Comparison of ENCODE assay signal across 1 cellular context in the genomic region with DNA sequence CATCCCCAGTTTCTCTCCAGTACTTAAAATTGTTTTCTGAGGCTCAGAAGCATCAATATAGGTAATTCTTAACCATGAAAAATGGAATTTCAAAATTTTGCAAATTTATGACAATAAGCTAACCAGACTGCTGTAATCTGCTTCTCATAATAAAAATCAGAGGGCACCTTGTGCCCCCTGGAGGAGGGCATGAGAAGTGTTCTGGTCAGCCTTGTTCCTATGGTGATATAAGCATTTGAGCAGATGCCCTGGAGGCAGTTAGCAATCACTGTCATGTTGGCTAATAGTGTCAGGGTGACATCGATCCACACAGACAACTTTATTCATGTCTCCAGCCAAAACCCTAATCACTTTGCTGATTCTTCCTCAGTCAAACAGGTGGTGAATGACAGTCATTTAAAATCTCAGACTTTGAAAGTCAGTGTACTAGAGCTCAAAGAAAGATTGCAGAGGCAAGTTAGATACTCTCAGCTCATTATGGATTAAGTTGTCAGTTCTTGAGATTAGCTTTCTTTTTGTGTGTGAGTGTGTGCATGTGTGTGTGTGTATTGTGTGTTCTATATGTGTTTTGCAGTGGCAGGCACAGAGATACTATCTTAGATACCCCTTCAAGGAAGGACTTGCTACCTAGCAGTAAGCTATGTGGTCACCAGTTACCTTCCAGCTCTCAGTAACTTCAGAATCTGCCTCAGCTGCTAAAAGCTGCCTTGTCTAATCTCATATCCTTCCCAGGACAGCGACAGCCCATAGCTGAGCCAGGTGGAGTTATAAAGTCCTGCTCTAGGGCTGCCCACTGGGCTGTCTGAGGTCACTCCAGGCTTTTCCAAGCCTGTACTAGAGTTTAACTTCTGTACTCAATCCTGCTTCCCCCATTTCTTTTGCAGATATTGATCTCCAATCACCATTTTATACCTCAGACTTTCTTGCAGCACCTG.
TF ChIP-seq lines count a peak whose summit lies in the region.

No MANE protein-coding gene starts in this region.

TF ChIP-seq in HCT116, 20 proteins besides CTCF, POLR2A, EP300 and RAD21 (continued from another document):
- TF ChIP-seq REST (IDR thresholded peaks at IDR 0.05; ENCODE audit: low read depth): no peak
- TF ChIP-seq, protein P1, sequence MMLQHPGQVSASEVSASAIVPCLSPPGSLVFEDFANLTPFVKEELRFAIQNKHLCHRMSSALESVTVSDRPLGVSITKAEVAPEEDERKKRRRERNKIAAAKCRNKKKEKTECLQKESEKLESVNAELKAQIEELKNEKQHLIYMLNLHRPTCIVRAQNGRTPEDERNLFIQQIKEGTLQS (IDR thresholded peaks at IDR 0.05): no peak
- TF ChIP-seq SP1 (IDR thresholded peaks at IDR 0.05; ENCODE audit: low read depth): no peak
- TF ChIP-seq FOSL1 (IDR thresholded peaks at IDR 0.05; ENCODE audit: low read depth): no peak
- TF ChIP-seq SRF (IDR thresholded peaks at IDR 0.05; ENCODE audit: low read depth): no peak
- no peak for TF ChIP-seq ZNF274 (IDR thresholded peaks at IDR 0.05; ENCODE audit: low read depth, low read length)
- TF ChIP-seq POLR2AphosphoS5 (IDR thresholded peaks at IDR 0.05; ENCODE audit: low read depth, low read length): no peak
- no peak for TF ChIP-seq TCF7L2 (IDR thresholded peaks at IDR 0.05; ENCODE audit: borderline replicate concordance, extremely low read depth, insufficient read depth, insufficient read length)
- TF ChIP-seq SIN3A (IDR thresholded peaks at IDR 0.05; ENCODE audit: low read depth): no peak
- TF ChIP-seq CEBPB (IDR thresholded peaks at IDR 0.05; ENCODE audit: low read depth): no peak
